38 cellular contexts compared by ENCODE assay signal in the genomic region with DNA sequence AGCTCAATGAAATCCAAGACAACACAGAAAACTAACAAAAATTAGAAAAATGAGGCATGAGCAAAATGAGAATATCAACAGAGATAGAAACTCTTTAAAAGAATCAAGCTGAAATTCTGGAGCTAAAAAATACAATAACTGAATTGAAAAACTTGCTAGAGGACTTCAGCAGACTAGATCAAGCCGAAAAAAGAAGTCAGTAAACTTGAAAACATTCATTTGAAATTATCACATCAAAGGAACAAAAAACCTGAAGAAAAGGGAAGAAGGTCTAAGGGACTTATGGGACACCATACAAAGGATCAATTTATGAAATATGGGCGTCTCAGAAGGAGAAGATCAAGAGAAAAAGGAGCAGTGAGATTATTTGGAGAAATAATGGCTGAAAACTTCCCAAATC.
"Had no signal": no experiment of that assay in that cellular context is flagged by ENCODE, and none has a peak within 500 bp of the region (broad histone marks: within the 10 kb centered on the region; RNA-seq: fewer than 3 reads in every experiment).

No MANE protein-coding gene starts in this region.

- ATAC-seq: activated CD8-positive, alpha-beta T cell treated with anti-CD3 and anti-CD28 coated beads for 36 hours; activated naive CD8-positive, alpha-beta T cell treated with anti-CD3 and anti-CD28 coated beads, Interleukin-2, amount 50 U/mL, for 24 hours; activated T-cell treated with anti-CD3 and anti-CD28 coated beads, Interleukin-2, amount 50 U/mL, for 4 hours; activated T-cell treated with anti-CD3 and anti-CD28 coated beads, Interleukin-2, amount 50 U/mL, for 72 hours had no signal

- H3K36me3 Mint-ChIP-seq: activated CD4-positive, alpha-beta memory T cell treated with anti-CD3 and anti-CD28 coated beads for 36 hours; activated naive CD4-positive, alpha-beta T cell treated with anti-CD3 and anti-CD28 coated beads, Interleukin-2, amount 10 ng/mL, durations not matched to agents 7 days and 5 days; activated naive CD4-positive, alpha-beta T cell treated with anti-CD3 and anti-CD28 coated beads, Interleukin-2, amount 50 U/mL, for 24 hours; activated naive CD8-positive, alpha-beta T cell; activated naive CD8-positive, alpha-beta T cell treated with anti-CD3 and anti-CD28 coated beads, Interleukin-2, amount 10 ng/mL, durations not matched to agents 7 days and 5 days; brain had no signal

- H3K4me3 ChIP-seq: ascending aorta, cardiac muscle cell had no signal

- H3K4me1 Mint-ChIP-seq: activated B cell treated with CpG ODN at 0.5 μM for 24 hours; activated CD4-positive, alpha-beta T cell treated with anti-CD3 and anti-CD28 coated beads, Interleukin-2, amount 10 ng/mL, durations not matched to agents 24 days and 14 days; activated naive CD4-positive, alpha-beta T cell treated with anti-CD3 and anti-CD28 coated beads, Interleukin-2, amount 10 ng/mL, durations not matched to agents 7 days and 5 days; activated naive CD4-positive, alpha-beta T cell treated with anti-CD3 and anti-CD28 coated beads, Interleukin-2, amount 50 U/mL, for 24 hours; activated naive CD8-positive, alpha-beta T cell treated with anti-CD3 and anti-CD28 coated beads, Interleukin-2, amount 10 ng/mL, durations not matched to agents 7 days and 5 days; activated naive CD8-positive, alpha-beta T cell treated with anti-CD3 and anti-CD28 coated beads, Interleukin-2, amount 50 U/mL, for 24 hours; brain; central memory CD8-positive, alpha-beta T cell had no signal

- H3K27ac Mint-ChIP-seq: activated B cell treated with CpG ODN at 0.5 μM for 24 hours; activated CD4-positive, alpha-beta memory T cell treated with anti-CD3 and anti-CD28 coated beads for 36 hours; activated CD4-positive, alpha-beta T cell treated with anti-CD3 and anti-CD28 coated beads, Interleukin-2, amount 10 ng/mL, durations not matched to agents 24 days and 14 days; activated CD8-positive, alpha-beta T cell treated with anti-CD3 and anti-CD28 coated beads for 36 hours; activated naive CD4-positive, alpha-beta T cell treated with anti-CD3 and anti-CD28 coated beads, Interleukin-2, amount 10 ng/mL, durations not matched to agents 7 days and 5 days; activated naive CD4-positive, alpha-beta T cell treated with anti-CD3 and anti-CD28 coated beads, Interleukin-2, amount 50 U/mL, for 24 hours; activated naive CD8-positive, alpha-beta T cell; activated naive CD8-positive, alpha-beta T cell treated with anti-CD3 and anti-CD28 coated beads, Interleukin-2, amount 10 ng/mL, durations not matched to agents 7 days and 5 days; activated naive CD8-positive, alpha-beta T cell treated with anti-CD3 and anti-CD28 coated beads, Interleukin-2, amount 50 U/mL, for 24 hours; activated T-cell treated with anti-CD3 and anti-CD28 coated beads, Interleukin-2, amount 50 U/mL, for 72 hours; activated T-helper 2 cell treated with anti-CD3 and anti-CD28 coated beads, Interferon-gamma antibody, Interleukin-2, Interleukin-4, amounts not matched to agents 10 μg/mL and 5 μg/mL and 100 μg/mL, durations not matched to agents 14 hours and 24 hours and 36 hours; brain; T-helper 1 cell treated with Interleukin-12 subunit alpha and Interleukin-12 subunit beta and Interleukin-4 antibody, amounts not matched to agents 30 μg/mL and 1 μg/mL, for 36 hours; T-helper 2 cell treated with Interferon-gamma antibody and Interleukin-4, amounts not matched to agents 5 μg/mL and 100 μg/mL, for 36 hours had no signal

- H3K4me3 Mint-ChIP-seq: activated B cell treated with CpG ODN at 0.5 μM for 24 hours; activated CD4-positive, alpha-beta memory T cell treated with anti-CD3 and anti-CD28 coated beads for 36 hours; activated CD4-positive, alpha-beta T cell treated with anti-CD3 and anti-CD28 coated beads, Interleukin-2, amount 10 ng/mL, durations not matched to agents 24 days and 14 days; activated CD8-positive, alpha-beta T cell treated with anti-CD3 and anti-CD28 coated beads for 36 hours; activated naive CD4-positive, alpha-beta T cell treated with anti-CD3 and anti-CD28 coated beads, Interleukin-2, amount 10 ng/mL, durations not matched to agents 7 days and 5 days; activated naive CD4-positive, alpha-beta T cell treated with anti-CD3 and anti-CD28 coated beads, Interleukin-2, amount 50 U/mL, for 24 hours; activated naive CD8-positive, alpha-beta T cell; activated naive CD8-positive, alpha-beta T cell treated with anti-CD3 and anti-CD28 coated beads, Interleukin-2, amount 10 ng/mL, durations not matched to agents 7 days and 5 days; activated naive CD8-positive, alpha-beta T cell treated with anti-CD3 and anti-CD28 coated beads, Interleukin-2, amount 50 U/mL, for 24 hours; activated T-cell treated with anti-CD3 and anti-CD28 coated beads, Interleukin-2, amount 50 U/mL, for 4 hours; activated T-cell treated with anti-CD3 and anti-CD28 coated beads, Interleukin-2, amount 50 U/mL, for 72 hours; brain; central memory CD8-positive, alpha-beta T cell; T-helper 1 cell treated with Interleukin-12 subunit alpha and Interleukin-12 subunit beta and Interleukin-4 antibody, amounts not matched to agents 30 μg/mL and 1 μg/mL, for 36 hours; T-helper 2 cell treated with Interferon-gamma antibody and Interleukin-4, amounts not matched to agents 5 μg/mL and 100 μg/mL, for 36 hours had no signal

- H3K27me3 ChIP-seq: ascending aorta, cardiac muscle cell had no signal

- H3K27me3 Mint-ChIP-seq: activated B cell treated with CpG ODN at 0.5 μM for 24 hours; activated CD4-positive, alpha-beta memory T cell treated with anti-CD3 and anti-CD28 coated beads for 36 hours; activated CD4-positive, alpha-beta T cell treated with anti-CD3 and anti-CD28 coated beads, Interleukin-2, amount 10 ng/mL, durations not matched to agents 24 days and 14 days; activated CD8-positive, alpha-beta T cell treated with anti-CD3 and anti-CD28 coated beads for 36 hours; activated naive CD4-positive, alpha-beta T cell treated with anti-CD3 and anti-CD28 coated beads, Interleukin-2, amount 10 ng/mL, durations not matched to agents 7 days and 5 days; activated naive CD4-positive, alpha-beta T cell treated with anti-CD3 and anti-CD28 coated beads, Interleukin-2, amount 50 U/mL, for 24 hours; activated naive CD8-positive, alpha-beta T cell; activated naive CD8-positive, alpha-beta T cell treated with anti-CD3 and anti-CD28 coated beads, Interleukin-2, amount 10 ng/mL, durations not matched to agents 7 days and 5 days; activated naive CD8-positive, alpha-beta T cell treated with anti-CD3 and anti-CD28 coated beads, Interleukin-2, amount 50 U/mL, for 24 hours; brain; central memory CD8-positive, alpha-beta T cell had no signal

- H3K27ac ChIP-seq: ascending aorta, cardiac muscle cell, VCaP had no signal

- DNase-seq: activated B cell treated with CpG ODN at 0.5 μM for 24 hours; activated CD4-positive, alpha-beta memory T cell treated with anti-CD3 and anti-CD28 coated beads for 36 hours; activated CD4-positive, alpha-beta T cell treated with anti-CD3 and anti-CD28 coated beads for 4 hours; activated CD4-positive, alpha-beta T cell treated with anti-CD3 and anti-CD28 coated beads, Interleukin-2, amount 10 ng/mL, durations not matched to agents 24 days and 14 days; activated CD4-positive, alpha-beta T cell treated with anti-CD3 and anti-CD28 coated beads, Interleukin-2, amount 50 U/mL, for 1 hour; activated CD4-positive, alpha-beta T cell treated with anti-CD3 and anti-CD28 coated beads, Interleukin-2, amount 50 U/mL, for 4 hours; activated CD4-positive, CD25-positive, alpha-beta regulatory T cell treated with anti-CD3 and anti-CD28 coated beads, Interleukin-2, amount 50 U/mL, for 72 hours; activated CD8-positive, alpha-beta memory T cell treated with anti-CD3 and anti-CD28 coated beads, Interleukin-2, amount 50 U/mL, for 4 hours; activated CD8-positive, alpha-beta T cell treated with anti-CD3 and anti-CD28 coated beads for 36 hours; activated effector memory CD4-positive, alpha-beta T cell treated with Interleukin-2 at 50 U/mL for 16 hours; activated gamma-delta T cell; activated naive CD4-positive, alpha-beta T cell treated with anti-CD3 and anti-CD28 coated beads, Interleukin-2, amount 10 ng/mL, durations not matched to agents 7 days and 5 days; activated naive CD4-positive, alpha-beta T cell treated with Interleukin-2 at 50 U/mL for 16 hours; activated naive CD8-positive, alpha-beta T cell treated with anti-CD3 and anti-CD28 coated beads, Interleukin-2, amount 10 ng/mL, durations not matched to agents 7 days and 5 days; activated naive CD8-positive, alpha-beta T cell treated with anti-CD3 and anti-CD28 coated beads, Interleukin-2, amount 50 U/mL, for 24 hours; activated T-cell treated with anti-CD3 and anti-CD28 coated beads for 4 hours; activated T-cell treated with anti-CD3 and anti-CD28 coated beads, Interleukin-2, amount 50 U/mL, for 1 hour; activated T-cell treated with anti-CD3 and anti-CD28 coated beads, Interleukin-2, amount 50 U/mL, for 4 hours; activated T-cell treated with anti-CD3 and anti-CD28 coated beads, Interleukin-2, amount 50 U/mL, for 72 hours; amygdala; anterior cingulate cortex; caudate nucleus; cerebellar nuclear complex; T-helper 1 cell; T-helper 2 cell; T-helper 9 cell had no signal

- H3K36me3 ChIP-seq: ascending aorta, cardiac muscle cell had no signal

- H3K4me1 ChIP-seq: ascending aorta had no signal

- FAIRE-seq: bronchial epithelial cell, TTC549 had no signal
